Comparison of ENCODE assay signal across 1 cellular context in genomic region chr7:152899482-152900166, GRCh38.
TF ChIP-seq lines count a peak whose summit lies in the region.

No MANE protein-coding gene starts in this region.

TF ChIP-seq in HepG2, 621 proteins besides CTCF, POLR2A, EP300 and RAD21 (continued from another document and continues in another):
- no peak for TF ChIP-seq LRRFIP1 (CRISPR knock-in tag; conservative IDR thresholded peaks at IDR 0.05)
- no peak for TF ChIP-seq ZNF3 (CRISPR knock-in tag; IDR thresholded peaks at IDR 0.05)
- no peak for TF ChIP-seq ARNT (IDR thresholded peaks at IDR 0.05)
- TF ChIP-seq ZNF552 (CRISPR knock-in tag; IDR thresholded peaks at IDR 0.05; ENCODE audit: borderline replicate concordance), result no peak
- TF ChIP-seq SP1 (IDR thresholded peaks at IDR 0.05), result no peak
- no peak for TF ChIP-seq SP1 (CRISPR knock-in tag; IDR thresholded peaks at IDR 0.05)
- TF ChIP-seq SAFB2 (CRISPR knock-in tag; IDR thresholded peaks at IDR 0.05; ENCODE audit: borderline replicate concordance, low read depth), result no peak
- no peak for TF ChIP-seq FOXK2 (IDR thresholded peaks at IDR 0.05)
- TF ChIP-seq AHDC1 (CRISPR knock-in tag; IDR thresholded peaks at IDR 0.05; ENCODE audit: borderline replicate concordance), result peak; percentile 53; the same call in 1 of the 2 replicates
- no peak for TF ChIP-seq ZHX2 (IDR thresholded peaks at IDR 0.05; ENCODE audit: low read depth)
- TF ChIP-seq ZHX2 (CRISPR knock-in tag; IDR thresholded peaks at IDR 0.05; ENCODE audit: borderline replicate concordance), result no peak
- TF ChIP-seq KLF9 (CRISPR knock-in tag; IDR thresholded peaks at IDR 0.05; ENCODE audit: low read depth), result no peak
- TF ChIP-seq GATAD1 (CRISPR knock-in tag; IDR thresholded peaks at IDR 0.05), result no peak
- no peak for TF ChIP-seq SYNCRIP (IDR thresholded peaks at IDR 0.05; ENCODE audit: insufficient read depth, low read depth, low read length)
- no peak for TF ChIP-seq RFXAP (CRISPR knock-in tag; IDR thresholded peaks at IDR 0.05; ENCODE audit: borderline replicate concordance)
- no peak for TF ChIP-seq MED13 (CRISPR knock-in tag; IDR thresholded peaks at IDR 0.05)
- no peak for TF ChIP-seq PRDM10 (CRISPR knock-in tag; IDR thresholded peaks at IDR 0.05; ENCODE audit: low read depth)
- TF ChIP-seq ATF3 (CRISPR knock-in tag; IDR thresholded peaks at IDR 0.05), result no peak
- TF ChIP-seq ZNF589 (CRISPR knock-in tag; conservative IDR thresholded peaks at IDR 0.05), result no peak
- TF ChIP-seq REXO4 (CRISPR knock-in tag; IDR thresholded peaks at IDR 0.05; ENCODE audit: borderline replicate concordance), result no peak
- no peak for TF ChIP-seq MTERF4 (CRISPR knock-in tag; IDR thresholded peaks at IDR 0.05)
- TF ChIP-seq ZNF24 (IDR thresholded peaks at IDR 0.05), result no peak
- peak; percentile 60 for TF ChIP-seq ZNF574 (CRISPR knock-in tag; IDR thresholded peaks at IDR 0.05)
- TF ChIP-seq ELF3 (CRISPR knock-in tag; IDR thresholded peaks at IDR 0.05), result 0 out of 2 replicates have a peak, but pooled peaks have one; percentile 12
- peak; percentile 97 for TF ChIP-seq CEBPG (CRISPR knock-in tag; IDR thresholded peaks at IDR 0.05)
- TF ChIP-seq ZNF207 (IDR thresholded peaks at IDR 0.05; ENCODE audit: borderline replicate concordance), result no peak
- no peak for TF ChIP-seq ZNF557 (CRISPR knock-in tag; IDR thresholded peaks at IDR 0.05)
- peak; percentile 67 for TF ChIP-seq HNF4A (CRISPR knock-in tag; IDR thresholded peaks at IDR 0.05)
- TF ChIP-seq ARID3A (IDR thresholded peaks at IDR 0.05; ENCODE audit: low read depth, low read length), result no peak
- no peak for TF ChIP-seq TARDBP (CRISPR knock-in tag; IDR thresholded peaks at IDR 0.05)
- TF ChIP-seq ZNF274 (CRISPR knock-in tag; IDR thresholded peaks at IDR 0.05), result no peak
- no peak for TF ChIP-seq ZNF33A (CRISPR knock-in tag; IDR thresholded peaks at IDR 0.05; ENCODE audit: borderline replicate concordance)
- peak; percentile 46; the same call in 1 of the 2 replicates for TF ChIP-seq ZNF124 (CRISPR knock-in tag; IDR thresholded peaks at IDR 0.05)
- no peak for TF ChIP-seq SRSF1 (optimal IDR thresholded peaks at IDR 0.05; ENCODE audit: low read depth, low read length)
